1 cellular context compared by ENCODE assay signal in the genomic region with DNA sequence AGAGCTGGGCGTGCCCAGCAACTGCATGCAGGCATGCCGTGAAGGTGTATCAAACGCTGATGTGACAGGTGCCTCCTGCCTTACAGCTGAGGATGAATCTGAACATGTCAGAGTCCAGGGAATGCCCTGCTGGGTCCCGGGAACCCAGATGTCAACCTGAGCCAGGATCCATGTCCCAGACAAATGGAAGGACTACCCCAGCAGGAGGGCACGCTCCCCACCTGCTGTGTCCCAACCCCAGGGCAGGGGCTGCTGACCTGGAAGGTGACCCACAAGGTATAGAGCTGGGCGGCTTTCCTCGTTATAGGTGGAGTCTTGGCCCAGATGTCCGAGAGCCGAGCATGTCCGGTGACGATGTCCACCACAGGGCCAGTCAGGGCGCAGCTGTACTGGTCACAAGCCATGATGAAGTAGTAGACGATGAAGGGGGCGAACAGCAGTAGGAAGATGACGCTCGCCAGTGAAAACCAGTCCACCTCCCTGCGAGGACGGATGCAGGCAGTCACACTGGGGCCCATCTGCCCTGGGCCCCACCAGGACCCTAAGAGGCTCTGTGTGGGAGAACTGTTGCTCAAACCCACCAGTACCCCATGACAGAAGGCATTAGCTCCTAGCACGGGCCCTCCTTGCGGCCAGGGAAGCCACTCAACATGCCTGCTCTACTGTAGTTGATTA.
TF ChIP-seq lines count a peak whose summit lies in the region.

No MANE protein-coding gene starts in this region.

TF ChIP-seq in HepG2, 621 proteins besides CTCF, POLR2A, EP300 and RAD21:
- TF ChIP-seq CBX2 (IDR thresholded peaks at IDR 0.05; ENCODE audit: low read depth, low read length) (no peak), CBX2 (CRISPR knock-in tag; IDR thresholded peaks at IDR 0.05; ENCODE audit: low read depth) (no peak), RBFOX2 (IDR thresholded peaks at IDR 0.05; ENCODE audit: low read depth, low read length) (0 out of 2 replicates have a peak, but pooled peaks have one; percentile 29), SALL1 (CRISPR knock-in tag; IDR thresholded peaks at IDR 0.05) (0 out of 2 replicates have a peak, but pooled peaks have one; percentile 8)
